16 cellular contexts compared by ENCODE assay signal in genomic region chr5:27788184-27788583, GRCh38.
DNase-seq lines count a peak whose midpoint lies in the region; FAIRE-seq and TF ChIP-seq lines count a peak whose summit lies in the region.
"Had no signal": no experiment of that assay in that cellular context is flagged by ENCODE, and none has a peak within 500 bp of the region (broad histone marks: within the 10 kb centered on the region; RNA-seq: fewer than 3 reads in every experiment).

No MANE protein-coding gene starts in this region.

- H3K27ac Mint-ChIP-seq in glutamatergic neuron (ENCODE audit: unreplicated experiment) = no peak overlapping the region
- H3K27ac Mint-ChIP-seq: B cell; CD8-positive, alpha-beta T cell had no signal

- H3K79me2 ChIP-seq in SU-DHL-6 (ENCODE audit: insufficient read depth, low read length) = no peaks in the 10 kb centered on the region

- no peak for TF ChIP-seq CTCF in SU-DHL-6 (IDR thresholded peaks at IDR 0.05; ENCODE audit: insufficient read depth, low read length, poor library complexity, severe bottlenecking)
- TF ChIP-seq CTCF in glutamatergic neuron (IDR thresholded peaks at IDR 0.05; ENCODE audit: partially characterized antibody, unreplicated experiment) = no peak

- H3K27me3 Mint-ChIP-seq in glutamatergic neuron (ENCODE audit: unreplicated experiment) = no peaks in the 10 kb centered on the region
- H3K27me3 Mint-ChIP-seq: B cell had no signal

- DNase-seq in H54 (ENCODE audit: insufficient read length, low spot score) (no peak), LHCN-M2 (ENCODE audit: low read depth) (peak; percentile 43), fibroblast of peridontal ligament (ENCODE audit: extremely low read depth) (peak; percentile 4), NCI-H1436 (lab: John Stamatoyannopoulos, UW) (no peak), NCI-H2196 (lab: John Stamatoyannopoulos, UW; ENCODE audit: unreplicated experiment) (no peak), glutamatergic neuron (no peak)
- DNase-seq: 8988T; Calu3; CD8-positive, alpha-beta T cell; DMS79 treated with DMSO at 0.1 percent for 48 hours; GF-D8 had no signal

- no peaks in the 10 kb centered on the region for H3K4me1 Mint-ChIP-seq in glutamatergic neuron (ENCODE audit: low read depth, unreplicated experiment)
- H3K4me1 Mint-ChIP-seq: B cell had no signal

- H3K9me3 Mint-ChIP-seq in glutamatergic neuron (ENCODE audit: unreplicated experiment) = no peaks in the 10 kb centered on the region

- H3K9me2 ChIP-seq in SU-DHL-6 (replicated peaks; ENCODE audit: insufficient read depth, low read length) = no peaks in the 10 kb centered on the region

- H3K4me3 Mint-ChIP-seq in glutamatergic neuron (ENCODE audit: unreplicated experiment) = no peak overlapping the region
- H3K4me3 Mint-ChIP-seq: B cell; CD8-positive, alpha-beta T cell had no signal

- no peak overlapping the region for H3K4me2 ChIP-seq in SU-DHL-6 (ENCODE audit: low read depth, low read length, poor library complexity, severe bottlenecking)
- H3K4me2 ChIP-seq: BLaER1 treated with 17β-estradiol and CSF1 and Interleukin-3, amounts not matched to agents 10 nM and 100 nM had no signal

- peak; percentile 57 for FAIRE-seq in H54 (lab: Jason Lieb, UNC)
- FAIRE-seq: H1 had no signal

- H3K36me3 ChIP-seq in SU-DHL-6 (ENCODE audit: low read length) = no peaks in the 10 kb centered on the region
- H3K36me3 ChIP-seq: BLaER1 treated with 17β-estradiol and CSF1 and Interleukin-3, amounts not matched to agents 10 nM and 100 nM; HAP-1 had no signal

- no peaks in the 10 kb centered on the region for H4K20me1 ChIP-seq in SU-DHL-6 (ENCODE audit: low read depth, low read length)
- H4K20me1 ChIP-seq: BLaER1 treated with 17β-estradiol and CSF1 and Interleukin-3, amounts not matched to agents 10 nM and 100 nM had no signal

- H3K36me3 Mint-ChIP-seq in glutamatergic neuron (ENCODE audit: unreplicated experiment) = no peaks in the 10 kb centered on the region
- H3K36me3 Mint-ChIP-seq: CD8-positive, alpha-beta T cell had no signal

- no peak overlapping the region for H3K4me3 ChIP-seq in SU-DHL-6 (ENCODE audit: insufficient read depth, low read length, poor library complexity, severe bottlenecking)
- H3K4me3 ChIP-seq: BLaER1 treated with 17β-estradiol and CSF1 and Interleukin-3, amounts not matched to agents 10 nM and 100 nM; HAP-1 had no signal

- no peaks in the 10 kb centered on the region for H3K27me3 ChIP-seq in SU-DHL-6 (ENCODE audit: low read length)
- H3K27me3 ChIP-seq: BLaER1 treated with 17β-estradiol and CSF1 and Interleukin-3, amounts not matched to agents 10 nM and 100 nM had no signal

- no peaks in the 10 kb centered on the region for H3K9me3 ChIP-seq in SU-DHL-6 (ENCODE audit: insufficient read depth, low read length)
- H3K9me3 ChIP-seq: BLaER1 treated with 17β-estradiol and CSF1 and Interleukin-3, amounts not matched to agents 10 nM and 100 nM; HAP-1 had no signal

- no peak overlapping the region for H3K27ac ChIP-seq in SU-DHL-6 (ENCODE audit: low read depth, low read length)
- H3K27ac ChIP-seq: BLaER1 treated with 17β-estradiol and CSF1 and Interleukin-3, amounts not matched to agents 10 nM and 100 nM had no signal

- no peak overlapping the region for H3K9ac ChIP-seq in SU-DHL-6 (ENCODE audit: low read length)
- H3K9ac ChIP-seq: BLaER1 treated with 17β-estradiol and CSF1 and Interleukin-3, amounts not matched to agents 10 nM and 100 nM had no signal

- peak overlapping the region; percentile 85 for H2AFZ ChIP-seq in SU-DHL-6 (ENCODE audit: low read depth, low read length, severe bottlenecking)

- no peak for TF ChIP-seq POLR2A in H54 (IDR thresholded peaks at IDR 0.05; ENCODE audit: low read depth, low read length)

- no peaks in the 10 kb centered on the region for H3F3A ChIP-seq in SU-DHL-6 (ENCODE audit: insufficient read depth)

Comparison
In these comparisons a context has a peak if more than half of its experiments do, and no peak if none do; other contexts are left out.
1. DNase-seq: peak in LHCN-M2 (single experiment) and fibroblast of peridontal ligament (single experiment); none in H54 (single experiment), NCI-H1436 (single experiment), NCI-H2196 (single experiment) and glutamatergic neuron (single experiment).